Comparison of ENCODE assay signal across 24 cellular contexts in genomic region chr15:93250905-93251304, GRCh38.
DNase-seq lines count a peak whose midpoint lies in the region; ATAC-seq and TF ChIP-seq lines count a peak whose summit lies in the region.
"Had no signal": no experiment of that assay in that cellular context is flagged by ENCODE, and none has a peak within 500 bp of the region (broad histone marks: within the 10 kb centered on the region; RNA-seq: fewer than 3 reads in every experiment).

No MANE protein-coding gene starts in this region.

- H3K27ac ChIP-seq in right cardiac atrium (ENCODE audit: low read length): no peak overlapping the region
- peak overlapping the region; percentile 4 for H3K27ac ChIP-seq in subcutaneous abdominal adipose tissue (ENCODE audit: low read depth, low read length)
- H3K27ac ChIP-seq in gastroesophageal sphincter: no peak overlapping the region
- H3K27ac ChIP-seq: HL-60, KMS-11 had no signal

- peaks cover 2% of the 10 kb centered on the region for H3K27me3 Mint-ChIP-seq in glutamatergic neuron (ENCODE audit: unreplicated experiment)
- peaks cover 8% of the 10 kb centered on the region for H3K27me3 Mint-ChIP-seq in nephron (ENCODE audit: low read depth)
- H3K27me3 Mint-ChIP-seq: IgD-negative memory B cell had no signal

- H3K9me3 ChIP-seq in right cardiac atrium (ENCODE audit: control insufficient read depth, low read length): no peaks in the 10 kb centered on the region
- H3K9me3 ChIP-seq in subcutaneous abdominal adipose tissue (ENCODE audit: control insufficient read depth in 5 of 5, low read length in 5 of 5): no peaks in the 10 kb centered on the region
- no peaks in the 10 kb centered on the region for H3K9me3 ChIP-seq in gastroesophageal sphincter

- peaks cover 3% of the 10 kb centered on the region for H3K9me3 Mint-ChIP-seq in glutamatergic neuron (ENCODE audit: unreplicated experiment)
- no peaks in the 10 kb centered on the region for H3K9me3 Mint-ChIP-seq in nephron
- H3K9me3 Mint-ChIP-seq: CD4-positive, alpha-beta memory T cell had no signal

- WGBS in right cardiac atrium: 46% methylated on average over 7 of the region's 7 CpGs
- 63 to 87% methylated on average over 6 to 7 of the region's 7 CpGs for WGBS in gastroesophageal sphincter (ENCODE audit: low coverage in 1 of 2), 2 donors

- H3K4me3 Mint-ChIP-seq in glutamatergic neuron (ENCODE audit: unreplicated experiment): peak overlapping the region; percentile 36
- no peak overlapping the region for H3K4me3 Mint-ChIP-seq in nephron
- H3K4me3 Mint-ChIP-seq: CD4-positive, alpha-beta memory T cell; IgD-negative memory B cell had no signal

- peak overlapping the region; percentile 35 for H3K27ac Mint-ChIP-seq in glutamatergic neuron (ENCODE audit: unreplicated experiment)
- H3K27ac Mint-ChIP-seq in nephron: peak overlapping the region in 2 of 3 experiments; percentile 26 to 67
- H3K27ac Mint-ChIP-seq: CD4-positive, alpha-beta memory T cell; IgD-negative memory B cell had no signal

- no peak for TF ChIP-seq CTCF in glutamatergic neuron (IDR thresholded peaks at IDR 0.05; ENCODE audit: partially characterized antibody, unreplicated experiment)
- TF ChIP-seq CTCF in nephron (IDR thresholded peaks at IDR 0.05; ENCODE audit: unreplicated experiment in 3 of 3): no peak
- no peak for TF ChIP-seq CTCF in gastroesophageal sphincter (IDR thresholded peaks at IDR 0.05)

- H3K4me1 Mint-ChIP-seq in glutamatergic neuron (ENCODE audit: low read depth, unreplicated experiment) (peaks cover 42% of the 10 kb centered on the region), nephron (peaks cover 33% of the 10 kb centered on the region)
- H3K4me1 Mint-ChIP-seq: IgD-negative memory B cell had no signal

- H3K36me3 Mint-ChIP-seq in glutamatergic neuron (ENCODE audit: unreplicated experiment): no peaks in the 10 kb centered on the region
- H3K36me3 Mint-ChIP-seq in nephron (ENCODE audit: low read depth): no peaks in the 10 kb centered on the region
- H3K36me3 Mint-ChIP-seq: CD4-positive, alpha-beta memory T cell; IgD-negative memory B cell had no signal

- intact Hi-C loops in Right ventricle myocardium superior (cut with DNase I) (no loop called here), right cardiac atrium (cut with DNase I) (no loop called here)

- no peak for TF ChIP-seq EP300 in gastroesophageal sphincter (IDR thresholded peaks at IDR 0.05)

- no peak for TF ChIP-seq POLR2A in gastroesophageal sphincter (IDR thresholded peaks at IDR 0.05)

- no peaks in the 10 kb centered on the region for H3K36me3 ChIP-seq in subcutaneous abdominal adipose tissue (ENCODE audit: control insufficient read depth in 5 of 5, insufficient read depth in 5 of 5, low read length in 5 of 5)
- H3K36me3 ChIP-seq in gastroesophageal sphincter: no peaks in the 10 kb centered on the region

- H3K9ac ChIP-seq in subcutaneous abdominal adipose tissue (ENCODE audit: low read length in 5 of 5): no peak overlapping the region
- H3K9ac ChIP-seq: KMS-11 had no signal

- H3K4me3 ChIP-seq in right cardiac atrium (ENCODE audit: low read length) (no peak overlapping the region), subcutaneous abdominal adipose tissue (ENCODE audit: low read depth in 1 of 5, low read length in 5 of 5) (no peak overlapping the region), gastroesophageal sphincter (no peak overlapping the region)

- H3K27me3 ChIP-seq in right cardiac atrium (ENCODE audit: control insufficient read depth, insufficient read depth) (no peaks in the 10 kb centered on the region), subcutaneous abdominal adipose tissue (ENCODE audit: control insufficient read depth in 5 of 5, insufficient read depth in 4 of 5, low read length in 5 of 5) (no peaks in the 10 kb centered on the region), gastroesophageal sphincter (no peaks in the 10 kb centered on the region)

- DNase-seq in Right ventricle myocardium superior: peak; percentile 46
- no peak for DNase-seq in right cardiac atrium
- no peak for DNase-seq in glutamatergic neuron
- no peak for DNase-seq in activated CD8-positive, alpha-beta memory T cell treated with anti-CD3 and anti-CD28 coated beads, Interleukin-2, amount 50 U/mL, for 4 hours
- DNase-seq in medulla oblongata (ENCODE audit: extremely low spot score): no peak
- DNase-seq: CD4-positive, alpha-beta memory T cell; COR-L47; DMS79; EL; GDM1; NCI-H1105; NCI-H1436 treated with DMSO at 0.1 percent for 48 hours; NCI-H187 treated with DMSO at 0.1 percent for 48 hours; NCI-H2171 treated with DMSO at 0.1 percent for 48 hours; NCI-H345; NCI-H524; NCI-H748 treated with DMSO at 0.1 percent for 48 hours; PC-3 had no signal

- H3K4me1 ChIP-seq in right cardiac atrium (ENCODE audit: control insufficient read depth, insufficient read depth, low read length) (peaks cover 2% of the 10 kb centered on the region), subcutaneous abdominal adipose tissue (ENCODE audit: control insufficient read depth in 5 of 5, insufficient read depth in 5 of 5, low read length in 5 of 5) (peaks cover 8 to 57% (median 46%) of the 10 kb centered on the region in 5 donors), gastroesophageal sphincter (no peaks in the 10 kb centered on the region)

- ATAC-seq in Right ventricle myocardium superior (ENCODE audit: poor library complexity): peak; percentile 57
- no peak for ATAC-seq in right cardiac atrium
- no peak for ATAC-seq in gastroesophageal sphincter
- ATAC-seq: PC-3 had no signal
